In genomic region chr3:129439817-129440647, GRCh38 we compare ENCODE assay signal across 1 cellular context.
TF ChIP-seq lines count a peak whose summit lies in the region.

Gene IFT122, plus strand, starts transcription at chr3:129440224. Its CDS starts 107 bp downstream, at chr3:129440331.
Gene MBD4, minus strand, starts transcription at chr3:129439948. Its CDS starts 115 bp downstream, at chr3:129439833.

TF ChIP-seq in HepG2, 621 proteins besides CTCF, POLR2A, EP300 and RAD21 (continued from another document and continues in another):
- TF ChIP-seq ZBTB40 (IDR thresholded peaks at IDR 0.05) (no peak), ZBTB40 (CRISPR knock-in tag; IDR thresholded peaks at IDR 0.05) (0 out of 2 replicates have a peak, but pooled peaks have one; percentile 44), MTF2 (CRISPR knock-in tag; IDR thresholded peaks at IDR 0.05; ENCODE audit: borderline replicate concordance) (no peak), ZNF510 (CRISPR knock-in tag; IDR thresholded peaks at IDR 0.05; ENCODE audit: low read depth) (no peak), ZC3H4 (CRISPR knock-in tag; IDR thresholded peaks at IDR 0.05; ENCODE audit: borderline replicate concordance) (no peak), ATF4 (CRISPR knock-in tag; IDR thresholded peaks at IDR 0.05) (peak in 1 of 2 experiments; percentile 62; a peak in 2 of 4 replicates), SALL1 (CRISPR knock-in tag; IDR thresholded peaks at IDR 0.05) (peak; percentile 72), ZNF350 (CRISPR knock-in tag; IDR thresholded peaks at IDR 0.05; ENCODE audit: borderline replicate concordance, low read depth) (peak; percentile 81; the same call in 1 of the 2 replicates), MXI1 (IDR thresholded peaks at IDR 0.05; ENCODE audit: borderline replicate concordance, low read depth, low read length) (peak; percentile 95; the same call in 2 of the 3 replicates), MZF1 (CRISPR knock-in tag; IDR thresholded peaks at IDR 0.05; ENCODE audit: borderline replicate concordance) (no peak), RFX1 (IDR thresholded peaks at IDR 0.05) (peak; percentile 97), ZNF317 (CRISPR knock-in tag; IDR thresholded peaks at IDR 0.05) (peak; percentile 85), HES4 (CRISPR knock-in tag; IDR thresholded peaks at IDR 0.05; ENCODE audit: borderline replicate concordance) (peak; percentile 22; the same call in 1 of the 2 replicates), ZNF747 (CRISPR knock-in tag; IDR thresholded peaks at IDR 0.05; ENCODE audit: borderline replicate concordance) (0 out of 2 replicates have a peak, but pooled peaks have one; percentile 13), ZBTB20 (CRISPR knock-in tag; IDR thresholded peaks at IDR 0.05; ENCODE audit: borderline replicate concordance, low read depth) (no peak), SMAD3 (CRISPR knock-in tag; IDR thresholded peaks at IDR 0.05) (no peak), HOXA9 (CRISPR knock-in tag; IDR thresholded peaks at IDR 0.05; ENCODE audit: borderline replicate concordance) (peak; percentile 58; the same call in 1 of the 2 replicates), TRIM24 (CRISPR knock-in tag; IDR thresholded peaks at IDR 0.05) (no peak), IKZF5 (CRISPR knock-in tag; IDR thresholded peaks at IDR 0.05) (peak; percentile 74), KDM5B (CRISPR knock-in tag; IDR thresholded peaks at IDR 0.05; ENCODE audit: borderline replicate concordance) (peak; percentile 85), PPARG (CRISPR knock-in tag; conservative IDR thresholded peaks at IDR 0.05) (peak; percentile 35; the same call in 1 of the 2 replicates), AGO2 (optimal IDR thresholded peaks at IDR 0.05; ENCODE audit: low read depth, low read length) (no peak), USF2 (IDR thresholded peaks at IDR 0.05; ENCODE audit: low read depth, low read length) (no peak), USF2 (CRISPR knock-in tag; IDR thresholded peaks at IDR 0.05; ENCODE audit: borderline replicate concordance) (no peak; the same call in 1 of the 2 replicates), MAX (IDR thresholded peaks at IDR 0.05) (peak; percentile 43), ZNF451 (CRISPR knock-in tag; IDR thresholded peaks at IDR 0.05) (0 out of 2 replicates have a peak, but pooled peaks have one; percentile 36), MEIS2 (CRISPR knock-in tag; IDR thresholded peaks at IDR 0.05) (peak; percentile 35; the same call in 1 of the 2 replicates), ZMYM4 (CRISPR knock-in tag; IDR thresholded peaks at IDR 0.05) (peak; percentile 84), MXD3 (CRISPR knock-in tag; IDR thresholded peaks at IDR 0.05) (peak; percentile 76), ZFP36L1 (CRISPR knock-in tag; IDR thresholded peaks at IDR 0.05) (peak; percentile 83; the same call in 1 of the 2 replicates), ZMYM2 (CRISPR knock-in tag; IDR thresholded peaks at IDR 0.05) (no peak), BORCS8-MEF2B (CRISPR knock-in tag; IDR thresholded peaks at IDR 0.05) (no peak), ZNF138 (CRISPR knock-in tag; IDR thresholded peaks at IDR 0.05; ENCODE audit: low read depth) (no peak; the same call in 1 of the 2 replicates), ZBTB14 (CRISPR knock-in tag; IDR thresholded peaks at IDR 0.05) (no peak), EHMT2 (IDR thresholded peaks at IDR 0.05; ENCODE audit: borderline replicate concordance, low read depth, low read length) (no peak), ZSCAN31 (CRISPR knock-in tag; IDR thresholded peaks at IDR 0.05; ENCODE audit: low read depth) (peak; percentile 75; the same call in 1 of the 2 replicates), ZNF253 (CRISPR knock-in tag; IDR thresholded peaks at IDR 0.05; ENCODE audit: borderline replicate concordance) (peak; percentile 70; the same call in 1 of the 2 replicates), NFE2 (CRISPR knock-in tag; IDR thresholded peaks at IDR 0.05) (no peak), BATF2 (CRISPR knock-in tag; IDR thresholded peaks at IDR 0.05) (0 out of 2 replicates have a peak, but pooled peaks have one; percentile 36), ZNF296 (CRISPR knock-in tag; conservative IDR thresholded peaks at IDR 0.05) (no peak), ZNF547 (CRISPR knock-in tag; IDR thresholded peaks at IDR 0.05) (peak; percentile 40; the same call in 1 of the 2 replicates), ZNF10 (CRISPR knock-in tag; IDR thresholded peaks at IDR 0.05; ENCODE audit: borderline replicate concordance, low read depth) (no peak), SP1 (IDR thresholded peaks at IDR 0.05) (0 out of 2 replicates have a peak, but pooled peaks have one; percentile 43), SP1 (CRISPR knock-in tag; IDR thresholded peaks at IDR 0.05) (peak; percentile 94), ZZZ3 (CRISPR knock-in tag; IDR thresholded peaks at IDR 0.05; ENCODE audit: borderline replicate concordance) (0 out of 2 replicates have a peak, but pooled peaks have one; percentile 44), PHF21A (CRISPR knock-in tag; IDR thresholded peaks at IDR 0.05) (peak; percentile 72), FOXA1 (IDR thresholded peaks at IDR 0.05) (no peak), FOXA1 (CRISPR knock-in tag; IDR thresholded peaks at IDR 0.05) (peak; percentile 33), ZFP37 (CRISPR knock-in tag; IDR thresholded peaks at IDR 0.05; ENCODE audit: borderline replicate concordance) (no peak), ZNF619 (CRISPR knock-in tag; IDR thresholded peaks at IDR 0.05) (peak; percentile 57; the same call in 1 of the 2 replicates), ZNF18 (CRISPR knock-in tag; IDR thresholded peaks at IDR 0.05; ENCODE audit: insufficient replicate concordance) (no peak), MED1 (CRISPR knock-in tag; IDR thresholded peaks at IDR 0.05) (0 out of 2 replicates have a peak, but pooled peaks have one; percentile 13), ZNF207 (IDR thresholded peaks at IDR 0.05; ENCODE audit: borderline replicate concordance) (no peak)
